18 cellular contexts compared by ENCODE assay signal in genomic region chr4:184958127-184958806, GRCh38.
"Had no signal": no experiment of that assay in that cellular context is flagged by ENCODE, and none has a peak within 500 bp of the region (broad histone marks: within the 10 kb centered on the region; RNA-seq: fewer than 3 reads in every experiment).

No MANE protein-coding gene starts in this region.

- DNase-seq: activated CD4-positive, alpha-beta memory T cell treated with anti-CD3 and anti-CD28 coated beads, Interleukin-2, amount 10 ng/mL, durations not matched to agents 7 days and 5 days; activated CD4-positive, alpha-beta T cell treated with anti-CD3 and anti-CD28 coated beads for 4 hours; activated effector memory CD4-positive, alpha-beta T cell treated with anti-CD3 and anti-CD28 coated beads, Interleukin-2, amount 50 U/mL, for 16 hours; activated T-cell treated with anti-CD3 and anti-CD28 coated beads, Interleukin-2, amount 50 U/mL, for 48 hours; dorsolateral prefrontal cortex; endodermal cell; left cardiac atrium; retina; stimulated activated CD4-positive, alpha-beta T cell treated with anti-CD3 and anti-CD28 coated beads, Interleukin-15, amount 100 ng/mL, for 24 hours; stimulated activated CD4-positive, alpha-beta T cell treated with anti-CD3 and anti-CD28 coated beads, Interleukin-4, amount 100 ng/mL, for 1 hour; stimulated activated naive B cell treated with anti-CD40 and anti-IgM and Interleukin-4, amounts not matched to agents 10 μg/mL and 1 μg/mL and 100 μg/mL, for 72 hours; tibial artery; uterus had no signal

- H3K36me3 ChIP-seq: cardiac muscle cell, neural progenitor cell, tibial artery, uterus had no signal

- H3K4me2 ChIP-seq: neural progenitor cell had no signal

- H3K4me1 ChIP-seq: neural progenitor cell, parathyroid adenoma, uterus had no signal

- ATAC-seq: stimulated activated naive B cell treated with anti-CD40 and anti-IgM and Interleukin-4, amounts not matched to agents 10 μg/mL and 1 μg/mL and 100 μg/mL, for 72 hours; WTC11 had no signal

- H3K27me3 ChIP-seq: cardiac muscle cell, dorsolateral prefrontal cortex, neural progenitor cell, tibial artery, uterus had no signal

- H3K9ac ChIP-seq: neural progenitor cell, parathyroid adenoma had no signal

- H3K9me3 ChIP-seq: tibial artery, uterus had no signal

- H3K4me3 ChIP-seq: cardiac muscle cell, dorsolateral prefrontal cortex, neural progenitor cell, skin epidermis, tibial artery, uterus had no signal

- H3K27ac ChIP-seq: cardiac muscle cell, dorsolateral prefrontal cortex, neural progenitor cell, parathyroid adenoma, skin epidermis, tibial artery, uterus had no signal

- H2AFZ ChIP-seq: neural progenitor cell, parathyroid adenoma had no signal
